ENCODE assay signal across 1 cellular context in the genomic region with DNA sequence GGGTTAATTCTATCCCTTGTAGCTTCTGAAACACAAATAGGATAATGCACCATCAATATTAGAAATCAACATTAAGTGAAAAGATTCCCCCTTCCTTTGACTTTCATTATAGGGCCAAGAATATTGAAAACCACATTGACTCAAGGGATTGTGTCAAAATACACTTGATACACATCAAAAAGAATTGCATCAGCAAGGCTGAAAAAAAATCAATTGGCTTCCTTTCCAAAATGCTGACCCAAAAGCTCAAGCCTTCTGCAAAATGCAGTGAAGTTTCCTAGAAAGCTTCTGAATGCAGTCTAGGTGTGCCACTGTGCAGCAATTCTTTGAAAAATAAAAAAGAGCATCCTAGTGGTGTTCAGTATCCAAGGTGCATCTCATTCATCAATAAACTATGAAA.
TF ChIP-seq lines count a peak whose summit lies in the region.

No MANE protein-coding gene starts in this region.

TF ChIP-seq in IMR-90, 13 proteins besides CTCF, POLR2A, EP300 and RAD21 (continued from another document):
- no peak for TF ChIP-seq SMC3 (IDR thresholded peaks at IDR 0.05; ENCODE audit: low read depth, low read length)
- TF ChIP-seq, protein P1, sequence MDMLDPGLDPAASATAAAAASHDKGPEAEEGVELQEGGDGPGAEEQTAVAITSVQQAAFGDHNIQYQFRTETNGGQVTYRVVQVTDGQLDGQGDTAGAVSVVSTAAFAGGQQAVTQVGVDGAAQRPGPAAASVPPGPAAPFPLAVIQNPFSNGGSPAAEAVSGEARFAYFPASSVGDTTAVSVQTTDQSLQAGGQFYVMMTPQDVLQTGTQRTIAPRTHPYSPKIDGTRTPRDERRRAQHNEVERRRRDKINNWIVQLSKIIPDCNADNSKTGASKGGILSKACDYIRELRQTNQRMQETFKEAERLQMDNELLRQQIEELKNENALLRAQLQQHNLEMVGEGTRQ (IDR thresholded peaks at IDR 0.05; ENCODE audit: low read depth, low read length), result no peak
